12 cellular contexts compared by ENCODE assay signal in genomic region chr20:37314099-37314498, GRCh38. TPM values are rescaled to one million over a fixed set of nuclear protein-coding genes. Genes with fewer than 3 reads are reported as not detected.
A peak's percentile ranks its signal among the peaks of the same experiment; 100 is the strongest.
DNase-seq lines count a peak whose midpoint lies in the region; ATAC-seq and TF ChIP-seq lines count a peak whose summit lies in the region.
"Had no signal": no experiment of that assay in that cellular context is flagged by ENCODE, and none has a peak within 500 bp of the region (broad histone marks: within the 10 kb centered on the region; RNA-seq: fewer than 3 reads in every experiment).

No MANE protein-coding gene starts in this region.

- H3K27ac ChIP-seq in OCI-LY3 (ENCODE audit: low read length) (no peak overlapping the region), stomach (peak overlapping the region; percentile 76 to 90 (median 87))

- H3K27me3 Mint-ChIP-seq in MCF 10A (ENCODE audit: insufficient read depth, unreplicated experiment) (no peaks in the 10 kb centered on the region), mesothelial cell of epicardium (ENCODE audit: low read depth) (no peaks in the 10 kb centered on the region)
- H3K27me3 Mint-ChIP-seq: activated naive CD4-positive, alpha-beta T cell treated with anti-CD3 and anti-CD28 coated beads, Interleukin-2, amount 50 U/mL, for 24 hours had no signal

- TF ChIP-seq CTCF in OCI-LY3 (IDR thresholded peaks at IDR 0.05; ENCODE audit: low read depth, low read length), result no peak
- TF ChIP-seq CTCF in MCF 10A (IDR thresholded peaks at IDR 0.05; ENCODE audit: unreplicated experiment), result no peak
- no peak for TF ChIP-seq CTCF in mesothelial cell of epicardium (IDR thresholded peaks at IDR 0.05; ENCODE audit: unreplicated experiment)
- no peak for TF ChIP-seq CTCF in stomach (IDR thresholded peaks at IDR 0.05)

- H3K4me3 ChIP-seq in OCI-LY3 (ENCODE audit: low read length), result no peak overlapping the region
- no peak overlapping the region for H3K4me3 ChIP-seq in stomach

- peak overlapping the region; percentile 49; the same call in 1 of the 2 replicates for H3K9ac ChIP-seq in OCI-LY3 (ENCODE audit: low read length)

- POLR2A ChIA-PET in MCF 10A (lab: Yijun Ruan, JAX), result interaction anchor here (1.0 to 2.1 kb wide), 2 partner anchors 17 to 26 kb away, joined by 3 to 7 read pairs; no protein-coding TSS in a partner anchor

- H2AFZ ChIP-seq in OCI-LY3 (ENCODE audit: low read depth, low read length), result no peak overlapping the region

- 72 to 98% (median 93%) methylated on average over 4 of the region's 4 CpGs for WGBS in stomach, 5 donors

- H3K27me3 ChIP-seq in OCI-LY3 (ENCODE audit: low read depth, low read length) (no peaks in the 10 kb centered on the region), stomach (no peaks in the 10 kb centered on the region)

- H3K9me3 Mint-ChIP-seq in MCF 10A (ENCODE audit: unreplicated experiment) (no peaks in the 10 kb centered on the region), mesothelial cell of epicardium (no peaks in the 10 kb centered on the region)
- H3K9me3 Mint-ChIP-seq: activated naive CD4-positive, alpha-beta T cell treated with anti-CD3 and anti-CD28 coated beads, Interleukin-2, amount 50 U/mL, for 24 hours had no signal

- TF ChIP-seq EP300 in stomach (IDR thresholded peaks at IDR 0.05), result no peak

- no peak overlapping the region for H3K4me2 ChIP-seq in OCI-LY3 (ENCODE audit: low read length)

- BruUV-seq in MCF 10A (replicated peaks; lab: Mats Ljungman, UMichigan), result no TSS peak

- TF ChIP-seq POLR2A in stomach (IDR thresholded peaks at IDR 0.05), result no peak

- H3K27ac Mint-ChIP-seq in MCF 10A (ENCODE audit: low read depth, unreplicated experiment) (peak overlapping the region; percentile 50), mesothelial cell of epicardium (peak overlapping the region; percentile 85)

- peaks cover 30% of the 10 kb centered on the region for H3K36me3 Mint-ChIP-seq in MCF 10A (ENCODE audit: insufficient read depth, unreplicated experiment)
- peaks cover 7% of the 10 kb centered on the region for H3K36me3 Mint-ChIP-seq in mesothelial cell of epicardium

- intact Hi-C loops in MCF 10A (cut with micrococcal nuclease), result no loop called here
- intact Hi-C loops in stomach (cut with DNase I; ENCODE audit: low total_unique reads), result no loop called here

- H3K36me3 ChIP-seq in OCI-LY3 (replicated peaks; ENCODE audit: low read depth, low read length) (peaks cover 74% of the 10 kb centered on the region), stomach (peaks cover 8 to 46% (median 36%) of the 10 kb centered on the region in 4 donors)

- peaks cover 57% of the 10 kb centered on the region for H3K4me1 ChIP-seq in OCI-LY3 (ENCODE audit: low read length)
- peaks cover 58 to 94% (median 70%) of the 10 kb centered on the region in 4 donors for H3K4me1 ChIP-seq in stomach

- H3K9me3 ChIP-seq in OCI-LY3 (ENCODE audit: insufficient read depth, low read length), result no peaks in the 10 kb centered on the region
- no peaks in the 10 kb centered on the region for H3K9me3 ChIP-seq in stomach

- CTCF ChIA-PET in MCF 10A (lab: Yijun Ruan, JAX), result interaction anchor here (0.7 to 1.1 kb wide), 2 partner anchors 30 to 43 kb away, joined by 3 to 4 read pairs; no protein-coding TSS in a partner anchor

- peaks cover 8% of the 10 kb centered on the region for H3K4me1 Mint-ChIP-seq in MCF 10A (ENCODE audit: insufficient read depth, unreplicated experiment)
- H3K4me1 Mint-ChIP-seq in mesothelial cell of epicardium, result peaks cover 74% of the 10 kb centered on the region

- DNase-seq in MCF 10A (ENCODE audit: unreplicated experiment) (no peak), mesothelial cell of epicardium (ENCODE audit: low spot score in 2 of 2, unreplicated experiment in 2 of 2) (no peak), stomach (no peak), NCI-H748 (lab: John Stamatoyannopoulos, UW; ENCODE audit: unreplicated experiment) (no peak), mucosa of gallbladder (ENCODE audit: low spot score) (no peak)
- no peak for DNase-seq in stimulated activated CD4-positive, alpha-beta T cell treated with anti-CD3 and anti-CD28 coated beads, Interleukin-15, amount 100 ng/mL, for 24 hours
- DNase-seq: midbrain, T1000 had no signal

- no peak overlapping the region for H3K4me3 Mint-ChIP-seq in MCF 10A (ENCODE audit: unreplicated experiment)
- H3K4me3 Mint-ChIP-seq in mesothelial cell of epicardium, result no peak overlapping the region
- H3K4me3 Mint-ChIP-seq: activated naive CD4-positive, alpha-beta T cell treated with anti-CD3 and anti-CD28 coated beads, Interleukin-2, amount 50 U/mL, for 24 hours had no signal

- no peaks in the 10 kb centered on the region for H4K20me1 ChIP-seq in OCI-LY3 (ENCODE audit: insufficient read depth, low read length)

- H3K79me2 ChIP-seq in OCI-LY3 (ENCODE audit: low read length), result peaks cover 53% of the 10 kb centered on the region

- no peak for ATAC-seq in HG03457 (IDR thresholded peaks at IDR 0.05; ENCODE audit: unreplicated experiment)

RNA-seq across cellular contexts. Expression of gene MANBAL, which starts 24.6 kb away (rescaled TPM):
- total RNA-seq in MCF 10A (2022) (46.0 and 56.5 TPM in 2 replicates), mesothelial cell of epicardium (40.3 to 44.2 TPM (median 43.0 TPM) in 3 replicates), stomach (10 to 100 TPM in 3 of 5 donors, 1 to 10 TPM in 2; 2.3 to 27.5 (median 15.2) TPM), mucosa of gallbladder (51.6 TPM)
- polyA plus RNA-seq in stomach, result 10 to 100 TPM; 43.5 to 57.7 (median 57.5) TPM

RNA-seq across cellular contexts. Expression of gene SRC, which starts 31.8 kb away (rescaled TPM):
- 28.1 and 29.5 TPM in 2 replicates for total RNA-seq in MCF 10A (2022)
- 81.2 to 85.2 TPM (median 81.3 TPM) in 3 replicates for total RNA-seq in mesothelial cell of epicardium
- total RNA-seq in stomach, result 100 to 1,000 TPM in 1 of 5 donors, 10 to 100 TPM in 4; 31.6 to 471 (median 69.8) TPM
- 10 to 100 TPM; 40.7 to 47.4 (median 47.2) TPM for polyA plus RNA-seq in stomach
- 210 TPM for total RNA-seq in mucosa of gallbladder

RNA-seq across cellular contexts. Expression of gene GHRH, which starts 52.5 kb away (rescaled TPM):
- total RNA-seq in MCF 10A (2022), result not detected in 2 replicates
- not detected in 3 replicates for total RNA-seq in mesothelial cell of epicardium
- total RNA-seq in stomach, result not detected
- polyA plus RNA-seq in stomach, result not detected
- not detected for total RNA-seq in mucosa of gallbladder
- total RNA-seq: NCI-H460 had no signal
